ENCODE assay signal across 25 cellular contexts in the genomic region with DNA sequence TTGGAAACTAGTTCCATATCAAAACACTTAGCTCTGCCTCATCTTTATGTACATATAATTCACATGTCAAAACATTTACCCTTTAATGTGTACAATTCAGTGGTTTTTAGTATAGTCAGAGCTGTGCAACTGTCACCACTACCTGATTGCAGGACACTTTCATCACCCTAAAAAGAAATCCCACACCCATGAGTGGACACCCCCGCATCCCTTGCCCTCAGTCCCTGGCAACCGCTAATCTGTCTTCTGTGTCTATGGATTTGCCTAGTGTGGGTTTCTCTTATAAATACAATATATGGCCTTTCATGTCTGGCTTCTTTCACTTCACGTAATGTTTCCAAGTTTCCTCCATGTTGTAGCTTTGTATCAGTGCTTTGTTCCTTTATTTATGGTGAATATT. TPM values are rescaled to one million over a fixed set of nuclear protein-coding genes. Genes with fewer than 3 reads are reported as not detected.
DNase-seq lines count a peak whose midpoint lies in the region; ATAC-seq, FAIRE-seq and TF ChIP-seq lines count a peak whose summit lies in the region.
"Had no signal": no experiment of that assay in that cellular context is flagged by ENCODE, and none has a peak within 500 bp of the region (broad histone marks: within the 10 kb centered on the region; RNA-seq: fewer than 3 reads in every experiment).

No MANE protein-coding gene starts in this region.

- peak in 1 of 2 donors; percentile 28 for DNase-seq in stimulated activated naive CD8-positive, alpha-beta T cell treated with anti-CD3 and anti-CD28 coated beads, Interleukin-15, amount 100 ng/mL, for 72 hours
- no peak for DNase-seq in stimulated activated naive CD8-positive, alpha-beta T cell treated with anti-CD3 and anti-CD28 coated beads, Interleukin-15, Interleukin-2, amounts not matched to agents 100 U/mL and 50 U/mL, for 24 hours
- DNase-seq in SW480 (ENCODE audit: low spot score), result peak; percentile 61
- DNase-seq in kidney, result peak; percentile 10
- no peak for DNase-seq in NCI-H2029 (lab: John Stamatoyannopoulos, UW)
- DNase-seq in MM.1S, result no peak
- DNase-seq in iPS-NIHi11 (ENCODE audit: low spot score), result no peak
- DNase-seq: CD4-positive, CD25-positive, alpha-beta regulatory T cell; DMS153; H9; IMR-90; NCI-H1417; NCI-H1694; NCI-H2081; NCI-H226; NCI-H524; NCI-H774; NK-92 treated with Interleukin-12 subunit alpha and Interleukin-12 subunit beta, amount 100 ng/mL, for 24 hours; PC-9; SJCRH30 had no signal

- peaks cover 0 to 4% of the 10 kb centered on the region in 2 donors for H3K9me3 Mint-ChIP-seq in stimulated activated naive CD8-positive, alpha-beta T cell treated with anti-CD3 and anti-CD28 coated beads, Interleukin-15, amount 100 ng/mL, for 72 hours

- H3K4me1 Mint-ChIP-seq in stimulated activated naive CD8-positive, alpha-beta T cell treated with anti-CD3 and anti-CD28 coated beads, Interleukin-15, amount 100 ng/mL, for 72 hours, result peaks cover 15% of the 10 kb centered on the region

- H3K9me3 ChIP-seq in kidney (ENCODE audit: control insufficient read depth in 1 of 2, low read length in 2 of 2) (no peaks in the 10 kb centered on the region), MM.1S (replicated peaks; ENCODE audit: insufficient read depth, low read length) (no peaks in the 10 kb centered on the region)
- H3K9me3 ChIP-seq: BLaER1, SJCRH30 had no signal

- H3K27me3 ChIP-seq in MM.1S (replicated peaks; ENCODE audit: insufficient read depth, low read length), result no peaks in the 10 kb centered on the region
- H3K27me3 ChIP-seq: SJCRH30 had no signal

- H2AFZ ChIP-seq in MM.1S (ENCODE audit: low read length), result no peak overlapping the region
- H2AFZ ChIP-seq: PC-9 had no signal

- H3K4me2 ChIP-seq in MM.1S (ENCODE audit: low read depth, low read length), result no peak overlapping the region
- H3K4me2 ChIP-seq: BLaER1, PC-9 had no signal

- no peaks in the 10 kb centered on the region for H4K20me1 ChIP-seq in MM.1S (ENCODE audit: insufficient read depth, low read length)

- peaks cover 59% of the 10 kb centered on the region for H3K27me3 Mint-ChIP-seq in stimulated activated naive CD8-positive, alpha-beta T cell treated with anti-CD3 and anti-CD28 coated beads, Interleukin-15, amount 100 ng/mL, for 72 hours

- no peak overlapping the region for H3K27ac ChIP-seq in kidney (ENCODE audit: low read depth in 2 of 2, low read length in 2 of 2)
- no peak overlapping the region for H3K27ac ChIP-seq in MM.1S (ENCODE audit: low read length)
- H3K27ac ChIP-seq: BLaER1, PC-9, SJCRH30 had no signal

- no peak overlapping the region for H3K4me3 Mint-ChIP-seq in stimulated activated naive CD8-positive, alpha-beta T cell treated with anti-CD3 and anti-CD28 coated beads, Interleukin-15, amount 100 ng/mL, for 72 hours
- H3K4me3 Mint-ChIP-seq: CD4-positive, CD25-positive, alpha-beta regulatory T cell; H9 had no signal

- H3K79me2 ChIP-seq in MM.1S (ENCODE audit: low read length), result no peaks in the 10 kb centered on the region

- H3K36me3 ChIP-seq in kidney (ENCODE audit: control insufficient read depth in 1 of 2, insufficient read depth in 2 of 2, low read length in 2 of 2), result no peaks in the 10 kb centered on the region
- no peaks in the 10 kb centered on the region for H3K36me3 ChIP-seq in MM.1S (replicated peaks; ENCODE audit: insufficient read depth, low read length)
- H3K36me3 ChIP-seq: BLaER1, SJCRH30 had no signal

- H3K9ac ChIP-seq in kidney (ENCODE audit: low read length in 2 of 2), result no peak overlapping the region
- H3K9ac ChIP-seq in MM.1S (ENCODE audit: low read length), result no peak overlapping the region
- H3K9ac ChIP-seq: BLaER1 had no signal

- H3K9me2 ChIP-seq in MM.1S (replicated peaks; ENCODE audit: insufficient read depth, low read length), result no peaks in the 10 kb centered on the region

- TF ChIP-seq CTCF in kidney (IDR thresholded peaks at IDR 0.05; ENCODE audit: borderline replicate concordance, extremely low read depth, insufficient read depth) (no peak), MM.1S (IDR thresholded peaks at IDR 0.05; ENCODE audit: low read length) (no peak)

- peaks cover 8 to 11% of the 10 kb centered on the region in 2 donors for H3K4me1 ChIP-seq in kidney (ENCODE audit: control insufficient read depth in 1 of 2, insufficient read depth in 1 of 2, low read depth in 1 of 2, low read length in 2 of 2)
- H3K4me1 ChIP-seq in MM.1S (ENCODE audit: low read length), result peaks cover 14% of the 10 kb centered on the region

- peaks cover 6% of the 10 kb centered on the region for H3F3A ChIP-seq in MM.1S (ENCODE audit: insufficient read depth, low read length)

- peak overlapping the region in 1 of 2 donors; percentile 80 for H3K27ac Mint-ChIP-seq in stimulated activated naive CD8-positive, alpha-beta T cell treated with anti-CD3 and anti-CD28 coated beads, Interleukin-15, amount 100 ng/mL, for 72 hours
- H3K27ac Mint-ChIP-seq: CD4-positive, CD25-positive, alpha-beta regulatory T cell; H9 had no signal

- peak; percentile 82 for ATAC-seq in stimulated activated naive CD8-positive, alpha-beta T cell treated with anti-CD3 and anti-CD28 coated beads, Interleukin-15, amount 100 ng/mL, for 72 hours
- ATAC-seq in stimulated activated naive CD8-positive, alpha-beta T cell treated with anti-CD3 and anti-CD28 coated beads, Interleukin-15, Interleukin-2, amounts not matched to agents 100 U/mL and 50 U/mL, for 24 hours, result no peak
- ATAC-seq: Right ventricle myocardium inferior, SK-N-SH treated with all-trans-retinoic acid at 6 μM for 48 hours had no signal

- no peak for FAIRE-seq in kidney (lab: Jason Lieb, UNC)

- H3K4me3 ChIP-seq in kidney (ENCODE audit: low read length in 2 of 2) (no peak overlapping the region), MM.1S (ENCODE audit: low read length) (no peak overlapping the region)
- H3K4me3 ChIP-seq: BLaER1, PC-9, SJCRH30 had no signal

- intact Hi-C loops in kidney (cut with DNase I), result no loop called here

RNA-seq across cellular contexts. Expression of gene EMID1, which starts 8.6 kb away (rescaled TPM):
- total RNA-seq in kidney, result 9.6 TPM
- 25.5 TPM for polyA plus RNA-seq in kidney (ENCODE audit: insufficient read depth, low read depth, low replicate concordance)
- total RNA-seq: A172, RPMI7951 had no signal

Comparison
In these comparisons a context has a peak if more than half of its experiments do, and no peak if none do; other contexts are left out.
1. DNase-seq: peak in SW480 (single experiment) and kidney (single experiment); none in stimulated activated naive CD8-positive, alpha-beta T cell treated with anti-CD3 and anti-CD28 coated beads, Interleukin-15, Interleukin-2, amounts not matched to agents 100 U/mL and 50 U/mL, for 24 hours (single experiment), NCI-H2029 (single experiment), MM.1S (single experiment) and iPS-NIHi11 (single experiment).